ENCODE assay signal across 20 cellular contexts in the genomic region with DNA sequence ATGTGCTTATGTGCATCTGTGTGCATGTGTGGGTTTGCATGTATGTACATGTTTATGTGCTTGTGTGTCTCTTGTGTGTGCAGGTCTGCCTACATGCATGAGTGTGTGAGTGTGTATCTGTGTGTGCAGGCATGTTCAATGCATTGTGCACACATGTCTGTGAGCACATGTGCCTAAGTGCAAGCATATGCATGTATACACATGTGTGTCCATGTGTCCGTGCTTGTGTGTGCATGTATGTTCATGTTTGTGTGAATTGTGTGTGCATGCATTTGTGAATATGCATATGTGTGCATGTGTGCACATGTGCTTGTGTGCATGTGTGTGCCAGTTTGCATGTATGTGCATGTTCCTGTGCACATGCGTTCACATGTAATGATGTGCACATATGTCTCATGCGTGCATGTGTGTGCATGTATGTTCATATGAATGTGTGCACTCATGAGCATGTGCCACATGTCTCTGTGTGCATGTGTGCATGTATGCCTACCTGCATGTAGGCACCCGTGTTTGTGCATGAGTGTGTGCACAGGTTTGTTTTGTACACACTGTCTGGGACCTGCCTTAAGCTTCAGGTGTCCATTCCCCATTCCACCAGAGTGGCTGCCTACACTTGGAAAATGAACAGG. TPM values are rescaled to one million over a fixed set of nuclear protein-coding genes. Genes with fewer than 3 reads are reported as not detected.
DNase-seq lines count a peak whose midpoint lies in the region; ATAC-seq, FAIRE-seq and TF ChIP-seq lines count a peak whose summit lies in the region.
"Had no signal": no experiment of that assay in that cellular context is flagged by ENCODE, and none has a peak within 500 bp of the region (broad histone marks: within the 10 kb centered on the region; RNA-seq: fewer than 3 reads in every experiment).

No MANE protein-coding gene starts in this region.

- H3K27me3 ChIP-seq in K562 (ENCODE audit: control insufficient read depth in 2 of 2, insufficient read depth in 2 of 2, low read length in 2 of 2) = peaks cover 0 to 7% of the 10 kb centered on the region in 2 experiments; a peak in 1 of 5 replicates
- H3K27me3 ChIP-seq in neuronal stem cell (ENCODE audit: control insufficient read depth in 3 of 3, insufficient read depth in 3 of 3, low read depth in 1 of 3, low read length in 3 of 3) = no peaks in the 10 kb centered on the region
- no peaks in the 10 kb centered on the region for H3K27me3 ChIP-seq in smooth muscle cell (ENCODE audit: low read depth)
- H3K27me3 ChIP-seq: BE2C had no signal

- peak overlapping the region; percentile 2 for H3K23ac ChIP-seq in neuronal stem cell (ENCODE audit: low read depth, low read length, poor library complexity)

- H2BK120ac ChIP-seq in neuronal stem cell (ENCODE audit: low read depth, low read length) = peak overlapping the region; percentile 43

- H3K14ac ChIP-seq in neuronal stem cell (ENCODE audit: low read length) = peak overlapping the region; percentile 49

- no peak for ATAC-seq in K562
- ATAC-seq: GM23338 had no signal

- POLR2A ChIA-PET in HEK293 (lab: Yijun Ruan, JAX) = no interaction called here
- POLR2A ChIA-PET in K562 (lab: Yijun Ruan, JAX) = interaction anchor here (0.6 kb wide), 1 partner anchor 59 kb away, joined by 3 read pairs; no protein-coding TSS in a partner anchor

- no peak overlapping the region for H3K9ac ChIP-seq in K562 (ENCODE audit: insufficient read depth in 1 of 2, low read depth in 2 of 2, low read length in 2 of 2)
- H3K9ac ChIP-seq in neuronal stem cell (ENCODE audit: low read depth, low read length, poor library complexity) = peak overlapping the region; percentile 54
- no peak overlapping the region for H3K9ac ChIP-seq in smooth muscle cell (ENCODE audit: low read depth)

- H2BK12ac ChIP-seq in neuronal stem cell (ENCODE audit: low read length) = no peak overlapping the region

- peaks cover 1% of the 10 kb centered on the region; the same call in 1 of the 2 replicates for H4K20me1 ChIP-seq in K562 (replicated peaks; ENCODE audit: control insufficient read depth, insufficient read depth, low read length)
- no peaks in the 10 kb centered on the region for H4K20me1 ChIP-seq in smooth muscle cell (ENCODE audit: low read depth)

- no peak for TF ChIP-seq RAD21 in K562 (CRISPR knock-in tag; conservative IDR thresholded peaks at IDR 0.05 in 1 of 2, IDR thresholded peaks at IDR 0.05 in 1 of 2)

- H3K79me2 ChIP-seq in K562 (ENCODE audit: control insufficient read depth, insufficient read depth, low read length) (no peaks in the 10 kb centered on the region), smooth muscle cell (ENCODE audit: low read depth) (no peaks in the 10 kb centered on the region)

- no TSS peak for BruUV-seq in K562 (replicated peaks; lab: Mats Ljungman, UMichigan)

- CTCF ChIA-PET in HEK293 (lab: Yijun Ruan, JAX) = interaction anchor here (0.5 kb wide), 1 partner anchor 168 kb away, joined by 6 read pairs; no protein-coding TSS in a partner anchor
- CTCF ChIA-PET in K562 (lab: Yijun Ruan, JAX; ENCODE audit: low intra/inter-chr PET ratio) = no interaction called here

- TF ChIP-seq CTCF in HEK293 (tag by site-specific recombination; IDR thresholded peaks at IDR 0.05) (no peak), K562 (IDR thresholded peaks at IDR 0.05 in 2 of 3, conservative IDR thresholded peaks at IDR 0.05 in 1 of 3; ENCODE audit: insufficient read depth in 2 of 3, low read depth in 1 of 3, low read length in 3 of 3) (no peak), smooth muscle cell (IDR thresholded peaks at IDR 0.05; ENCODE audit: borderline replicate concordance, insufficient read depth, poor library complexity, severe bottlenecking) (no peak)

- H3K4me1 ChIP-seq in HEK293 (ENCODE audit: control insufficient read depth, insufficient read depth, low read length) (no peaks in the 10 kb centered on the region), K562 (replicated peaks in 1 of 2; ENCODE audit: control insufficient read depth in 2 of 2, insufficient read depth in 2 of 2, low read length in 2 of 2) (no peaks in the 10 kb centered on the region), neuronal stem cell (ENCODE audit: control insufficient read depth in 2 of 2, insufficient read depth in 1 of 2, low read depth in 1 of 2, low read length in 2 of 2) (peaks cover 0 to 7% of the 10 kb centered on the region in 2 donors), smooth muscle cell (ENCODE audit: low read depth) (no peaks in the 10 kb centered on the region)
- H3K4me1 ChIP-seq: BE2C, Caco-2 had no signal

- no peak for DNase-seq in K562 (ENCODE audit: extremely low read depth in 1 of 4, low spot score in 3 of 4)
- DNase-seq in neuronal stem cell (ENCODE audit: low spot score) = no peak
- DNase-seq in smooth muscle cell (lab: John Stamatoyannopoulos, UW; ENCODE audit: unreplicated experiment) = no peak
- DNase-seq in DMS 273 (lab: John Stamatoyannopoulos, UW; ENCODE audit: unreplicated experiment) = no peak
- no peak for DNase-seq in T1000 (lab: John Stamatoyannopoulos, UW)
- DNase-seq: BE2C; C1 segment of cervical spinal cord; Caco-2; CD4-positive, CD25-positive, alpha-beta regulatory T cell; CD8-positive, alpha-beta memory T cell; DMS79 treated with DMSO at 0.1 percent for 48 hours; GF-D8; HCEC 1CT; HFFc6; KG1 had no signal

- no peak for FAIRE-seq in K562 (lab: Jason Lieb, UNC)
- FAIRE-seq: GM19239, H54 had no signal

- no peak overlapping the region for H4K91ac ChIP-seq in neuronal stem cell (ENCODE audit: low read depth, low read length, poor library complexity)

- H3K9me3 ChIP-seq in HEK293 (ENCODE audit: control insufficient read depth, insufficient read depth, low read depth, low read length) (no peaks in the 10 kb centered on the region), K562 (replicated peaks; ENCODE audit: control insufficient read depth, insufficient read depth, low read depth, low read length) (no peaks in the 10 kb centered on the region), neuronal stem cell (replicated peaks in 1 of 2; ENCODE audit: control insufficient read depth in 2 of 2, insufficient read depth in 1 of 2, low read depth in 1 of 2, low read length in 2 of 2) (peaks cover 0 to 4% of the 10 kb centered on the region in 2 donors), smooth muscle cell (replicated peaks; ENCODE audit: low read depth) (no peaks in the 10 kb centered on the region)
- H3K9me3 ChIP-seq: BE2C, Caco-2 had no signal

- intact Hi-C loops in K562 (cut with micrococcal nuclease) = no loop called here

- H3K4me2 ChIP-seq in K562 (ENCODE audit: insufficient read depth, low read length) (no peak overlapping the region), neuronal stem cell (ENCODE audit: insufficient read depth, low read length, poor library complexity, severe bottlenecking) (no peak overlapping the region), smooth muscle cell (no peak overlapping the region)
- H3K4me2 ChIP-seq: GM23338 had no signal

- in situ Hi-C loops in K562 (cut with MboI) = no loop called here

- H3K4ac ChIP-seq in neuronal stem cell (ENCODE audit: low read length) = no peak overlapping the region

- H3K9me1 ChIP-seq in K562 (ENCODE audit: control insufficient read depth, insufficient read depth, low read length) = no peaks in the 10 kb centered on the region

- H3K18ac ChIP-seq in neuronal stem cell (ENCODE audit: low read length) = no peak overlapping the region

- no peak for TF ChIP-seq POLR2A in K562 (conservative IDR thresholded peaks at IDR 0.05)

- H3K4me3 ChIP-seq in HEK293 (ENCODE audit: low read depth, low read length) (no peak overlapping the region), K562 (no peak overlapping the region), neuronal stem cell (ENCODE audit: low read length in 2 of 2) (peak overlapping the region in 1 of 2 donors; percentile 31), smooth muscle cell (no peak overlapping the region)
- H3K4me3 ChIP-seq: GM23338 had no signal

- no peaks in the 10 kb centered on the region for H3F3A ChIP-seq in smooth muscle cell (ENCODE audit: low read depth)

- peak overlapping the region; percentile 13 for H2BK15ac ChIP-seq in neuronal stem cell (ENCODE audit: low read length)

- H3K36me3 ChIP-seq in HEK293 (ENCODE audit: control insufficient read depth in 2 of 2, insufficient read depth in 1 of 2, low read length in 2 of 2) (no peaks in the 10 kb centered on the region), K562 (ENCODE audit: control insufficient read depth, insufficient read depth, low read length) (no peaks in the 10 kb centered on the region), neuronal stem cell (replicated peaks in 1 of 2; ENCODE audit: control insufficient read depth in 2 of 2, insufficient read depth in 2 of 2, low read length in 2 of 2) (no peaks in the 10 kb centered on the region), smooth muscle cell (ENCODE audit: low read depth) (no peaks in the 10 kb centered on the region)
- H3K36me3 ChIP-seq: BE2C had no signal

- H2BK5ac ChIP-seq in neuronal stem cell (ENCODE audit: low read length) = no peak overlapping the region

- peak overlapping the region; percentile 21 for H4K8ac ChIP-seq in neuronal stem cell (ENCODE audit: low read depth, low read length)

- 0% methylated on average over 4 of the region's 4 CpGs for WGBS in K562 (ENCODE audit: insufficient coverage, low coverage, missing lambda C conversion rate)
- no CpG with 5 or more reads among the region's 4 CpGs for WGBS in neuronal stem cell (ENCODE audit: extremely low coverage in 2 of 2, insufficient read length in 2 of 2, insufficient replicate concordance in 1 of 2), 2 donors
- WGBS in smooth muscle cell (ENCODE audit: low lambda C conversion rate) = 97% methylated on average over 4 of the region's 4 CpGs

- TF ChIP-seq EP300 in K562 (IDR thresholded peaks at IDR 0.05; ENCODE audit: low read length) = no peak

- no peak overlapping the region for H3K27ac ChIP-seq in HEK293 (ENCODE audit: extremely low read depth, low read depth, low read length)
- H3K27ac ChIP-seq in K562 (ENCODE audit: extremely low read depth, low read depth, low read length) = no peak overlapping the region
- no peak overlapping the region for H3K27ac ChIP-seq in neuronal stem cell (replicated peaks; ENCODE audit: low read length)
- no peak overlapping the region for H3K27ac ChIP-seq in smooth muscle cell (ENCODE audit: low read depth)
- H3K27ac ChIP-seq: HL-60 had no signal

- peak overlapping the region; percentile 2 for H2AK5ac ChIP-seq in neuronal stem cell (ENCODE audit: low read depth, low read length)

- no peak overlapping the region for H2AFZ ChIP-seq in K562 (ENCODE audit: low read depth, low read length)
- H2AFZ ChIP-seq in neuronal stem cell (ENCODE audit: low read length) = no peak overlapping the region
- no peak overlapping the region for H2AFZ ChIP-seq in smooth muscle cell (ENCODE audit: low read depth)
- H2AFZ ChIP-seq: GM23338 had no signal

- H3K79me1 ChIP-seq in neuronal stem cell (ENCODE audit: low read depth, low read length) = no peaks in the 10 kb centered on the region

RNA-seq across cellular contexts. Expression of gene PTPRS, which starts 32.1 kb away (rescaled TPM):
- total RNA-seq in K562 (2011; cell fraction: chromatin; rRNA removed; ENCODE audit: low replicate concordance) = 79.8 and 180 TPM in 2 replicates
- 97.4 and 130 TPM in 2 replicates for total RNA-seq in K562 (2011; cell fraction: nucleolus; rRNA removed)
- 85.8 and 89.2 TPM in 2 replicates for total RNA-seq in K562 (2011; cell fraction: nucleoplasm; rRNA removed)
- total RNA-seq in K562 (2014; rRNA removed) (26.4 and 28.0 TPM in 2 replicates), K562 (2014; rRNA removed; fragmentation: Illumina TruSeq; extraction: Trizol) (6.1 and 6.7 TPM in 2 replicates), K562 (2015; rRNA removed; fragmentation: Illumina TruSeq; extraction: Trizol) (14.1 and 15.1 TPM in 2 replicates), K562 (2021) (45.2 and 49.4 TPM in 2 replicates), smooth muscle cell (57.1 and 71.6 TPM in 2 replicates)
- polyA plus RNA-seq in K562 (2011; rRNA removed) (14.9 and 17.4 TPM in 2 replicates), K562 (2014; fragmentation: Illumina TruSeq; extraction: Trizol) (8.3 and 10.7 TPM in 2 replicates), K562 (2014; fragmentation: Nextera tagmentation; extraction: Ambion mirVana) (1 to 10 TPM; 1.1 to 1.2 TPM), K562 (2014; rRNA removed) (26.9 and 27.4 TPM in 2 replicates), smooth muscle cell (24.8 and 30.2 TPM in 2 replicates)
- polyA plus RNA-seq in K562 (2011; cell fraction: cytosol; rRNA removed) = 14.3 and 32.7 TPM in 2 replicates
- 54.1 and 106 TPM in 2 replicates for polyA plus RNA-seq in K562 (2011; cell fraction: nucleus; rRNA removed)
- polyA plus RNA-seq in K562 (2012) = 23.1 and 29.5 TPM in 2 replicates
- polyA minus RNA-seq in K562 (2011; rRNA and poly(A)+ RNA removed) = 11.5 and 28.9 TPM in 2 replicates
- 41.9 and 44.2 TPM in 2 replicates for polyA minus RNA-seq in K562 (2011; cell fraction: cytosol; rRNA and poly(A)+ RNA removed)
- 27.2 and 33.5 TPM in 2 replicates for polyA minus RNA-seq in K562 (2011; cell fraction: nucleus; rRNA and poly(A)+ RNA removed)
- 162 TPM for polyA plus RNA-seq in neuronal stem cell (2013, experiment 1 of 2)
- 172 TPM for polyA plus RNA-seq in neuronal stem cell (2013, experiment 2 of 2)
